Comparison of ENCODE assay signal across 10 cellular contexts in the genomic region with DNA sequence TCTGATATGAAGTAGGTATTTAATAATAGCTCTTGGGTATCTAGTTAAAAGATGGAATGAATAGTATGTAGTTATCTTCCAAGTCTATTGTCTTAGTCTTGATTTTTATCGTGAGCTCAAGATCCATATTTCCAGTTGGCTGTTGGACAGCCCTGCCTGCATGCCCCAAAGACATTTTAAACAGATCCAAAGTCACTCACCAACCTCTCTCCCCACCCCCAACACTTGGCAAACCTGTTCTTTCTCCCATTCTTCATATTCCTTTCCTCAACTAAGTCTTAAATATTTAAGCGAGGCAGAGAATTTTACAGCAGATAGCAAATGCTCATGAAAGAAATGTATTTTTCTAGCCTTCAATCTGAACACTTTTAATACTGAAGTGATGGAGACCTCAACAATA.
"Had no signal": no experiment of that assay in that cellular context is flagged by ENCODE, and none has a peak within 500 bp of the region (broad histone marks: within the 10 kb centered on the region; RNA-seq: fewer than 3 reads in every experiment).

No MANE protein-coding gene starts in this region.

- H3K27ac ChIP-seq: GM23248 had no signal

- H3K36me3 ChIP-seq: HAP-1 had no signal

- H3K9me3 ChIP-seq: HAP-1 had no signal

- H3K27ac Mint-ChIP-seq: H9, HFFc6 had no signal

- H3K9me3 Mint-ChIP-seq: HFFc6 had no signal

- H2AFZ ChIP-seq: GM23248 had no signal

- H3K4me1 ChIP-seq: HAP-1 had no signal

- H3K4me3 Mint-ChIP-seq: H9, HFFc6 had no signal

- H3K4me3 ChIP-seq: GM23248, HAP-1 had no signal

- DNase-seq: GM23248, GOT3, H7, H9, HCEC 1CT, HFFc6 had no signal

- H3K9ac ChIP-seq: GM23248 had no signal

- ATAC-seq: HCT116 had no signal

- FAIRE-seq: H1, H54 had no signal
